In genomic region chr15:65408370-65409283, GRCh38 we compare ENCODE assay signal across 2 cellular contexts.
A peak's percentile ranks its signal among the peaks of the same experiment; 100 is the strongest.
TF ChIP-seq lines count a peak whose summit lies in the region.

No MANE protein-coding gene starts in this region.

TF ChIP-seq in HepG2, 621 proteins besides CTCF, POLR2A, EP300 and RAD21:
- TF ChIP-seq MAFK (conservative IDR thresholded peaks at IDR 0.05 in 1 of 2, IDR thresholded peaks at IDR 0.05 in 1 of 2; ENCODE audit: low read length in 2 of 2) (peak; percentile 53 to 69), ATF6 (CRISPR knock-in tag; conservative IDR thresholded peaks at IDR 0.05) (no peak), MAFF (IDR thresholded peaks at IDR 0.05; ENCODE audit: low read depth, low read length) (peak; percentile 60), IRF1 (CRISPR knock-in tag; IDR thresholded peaks at IDR 0.05; ENCODE audit: low read depth) (no peak), SMARCC2 (IDR thresholded peaks at IDR 0.05) (no peak), ZFP90 (CRISPR knock-in tag; IDR thresholded peaks at IDR 0.05; ENCODE audit: borderline replicate concordance) (no peak), POLR2AphosphoS2 (IDR thresholded peaks at IDR 0.05; ENCODE audit: low read depth, low read length) (no peak)

TF ChIP-seq in K562, 482 proteins besides CTCF, POLR2A, EP300 and RAD21:
- no peak for TF ChIP-seq MLLT1 (IDR thresholded peaks at IDR 0.05)
- TF ChIP-seq TSHZ1 (CRISPR knock-in tag; IDR thresholded peaks at IDR 0.05) = no peak
- TF ChIP-seq ATF3 (IDR thresholded peaks at IDR 0.05) = peak; percentile 35; the same call in 1 of the 2 replicates
- TF ChIP-seq ATF3 (CRISPR knock-in tag; conservative IDR thresholded peaks at IDR 0.05) = no peak
- TF ChIP-seq C11orf30 (IDR thresholded peaks at IDR 0.05; ENCODE audit: low read depth) = peak; percentile 74
- TF ChIP-seq MAFF (IDR thresholded peaks at IDR 0.05; ENCODE audit: low read length) = peak; percentile 37
- no peak for TF ChIP-seq ZNF699 (CRISPR knock-in tag; IDR thresholded peaks at IDR 0.05; ENCODE audit: insufficient replicate concordance)
- TF ChIP-seq MYBL2 (IDR thresholded peaks at IDR 0.05; ENCODE audit: low read depth) = no peak
- no peak for TF ChIP-seq MYBL2 (CRISPR knock-in tag; IDR thresholded peaks at IDR 0.05; ENCODE audit: borderline replicate concordance)
- TF ChIP-seq ZNF584 (CRISPR knock-in tag; IDR thresholded peaks at IDR 0.05; ENCODE audit: low read depth) = 0 out of 2 replicates have a peak, but pooled peaks have one; percentile 25
- TF ChIP-seq ZNF239 (CRISPR knock-in tag; IDR thresholded peaks at IDR 0.05) = peak; percentile 72
- TF ChIP-seq FUS (optimal IDR thresholded peaks at IDR 0.05; ENCODE audit: low read depth, low read length) = no peak
- TF ChIP-seq ZNF316 (IDR thresholded peaks at IDR 0.05) = peak; percentile 69
- no peak for TF ChIP-seq ZNF311 (CRISPR knock-in tag; IDR thresholded peaks at IDR 0.05)
- no peak for TF ChIP-seq RBM34 (IDR thresholded peaks at IDR 0.05; ENCODE audit: borderline replicate concordance, insufficient read depth, low read length)
- no peak for TF ChIP-seq FOXJ2 (tag; IDR thresholded peaks at IDR 0.05)
- TF ChIP-seq MAFK (IDR thresholded peaks at IDR 0.05; ENCODE audit: low read length) = peak; percentile 29; the same call in 1 of the 2 replicates
- peak; percentile 28; the same call in 1 of the 2 replicates for TF ChIP-seq MAFG (tag; conservative IDR thresholded peaks at IDR 0.05)
TF ChIP-seq in K562: peak in this region for 8.
